ENCODE assay signal across 30 cellular contexts in the genomic region with DNA sequence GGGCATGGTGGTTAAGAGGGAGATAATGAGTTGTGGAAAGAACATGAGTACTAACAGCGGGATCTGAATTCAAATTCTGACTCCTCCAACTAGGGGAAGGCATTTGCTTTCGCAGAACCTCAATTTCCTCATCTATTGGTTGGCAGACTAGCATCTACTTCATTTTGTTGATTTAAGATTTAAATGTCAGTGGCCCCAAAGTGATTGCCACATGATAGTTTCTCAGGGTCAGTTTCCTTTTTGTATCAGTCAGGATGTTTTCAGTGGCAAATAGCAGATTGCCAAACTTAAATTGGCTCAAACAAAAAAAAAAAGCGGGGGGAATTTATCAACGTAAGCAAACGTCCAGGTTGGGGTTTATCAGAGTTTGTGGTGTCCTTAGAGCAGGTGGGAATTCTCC. TPM values are rescaled to one million over a fixed set of nuclear protein-coding genes. Genes with fewer than 3 reads are reported as not detected.
"Had no signal": no experiment of that assay in that cellular context is flagged by ENCODE, and none has a peak within 500 bp of the region (broad histone marks: within the 10 kb centered on the region; RNA-seq: fewer than 3 reads in every experiment).

No MANE protein-coding gene starts in this region.

- H3K4me1 Mint-ChIP-seq: naive thymus-derived CD8-positive, alpha-beta T cell; nephron progenitor cell; neural crest cell; stimulated activated memory B cell treated with anti-CD40 and anti-IgM and Interleukin-4, amounts not matched to agents 10 μg/mL and 1 μg/mL and 100 μg/mL, for 72 hours; stimulated activated naive CD8-positive, alpha-beta T cell treated with anti-CD3 and anti-CD28 coated beads, Interleukin-15, amount 100 ng/mL, for 72 hours had no signal

- H3K36me3 Mint-ChIP-seq: stimulated activated memory B cell treated with anti-CD40 and anti-IgM and Interleukin-4, amounts not matched to agents 10 μg/mL and 1 μg/mL and 100 μg/mL, for 72 hours; type B pancreatic cell had no signal

- H3K4me3 Mint-ChIP-seq: naive thymus-derived CD8-positive, alpha-beta T cell; natural killer cell treated with Interleukin-12 subunit alpha and Interleukin-12 subunit beta and Interleukin-15 and Interleukin-18, amount 100 ng/mL, for 72 hours; nephron progenitor cell; neural crest cell; stimulated activated memory B cell treated with anti-CD40 and anti-IgM and Interleukin-4, amounts not matched to agents 10 μg/mL and 1 μg/mL and 100 μg/mL, for 72 hours; stimulated activated naive CD8-positive, alpha-beta T cell treated with anti-CD3 and anti-CD28 coated beads, Interleukin-15, amount 100 ng/mL, for 72 hours; type B pancreatic cell had no signal

- H3K27ac Mint-ChIP-seq: naive thymus-derived CD8-positive, alpha-beta T cell; natural killer cell treated with Interleukin-12 subunit alpha and Interleukin-12 subunit beta and Interleukin-15 and Interleukin-18, amount 100 ng/mL, for 72 hours; nephron progenitor cell; progenitor cell of endocrine pancreas; stimulated activated memory B cell treated with anti-CD40 and anti-IgM and Interleukin-4, amounts not matched to agents 10 μg/mL and 1 μg/mL and 100 μg/mL, for 72 hours; stimulated activated naive CD8-positive, alpha-beta T cell treated with anti-CD3 and anti-CD28 coated beads, Interleukin-15, amount 100 ng/mL, for 72 hours; type B pancreatic cell had no signal

- DNase-seq: naive thymus-derived CD8-positive, alpha-beta T cell; nephron progenitor cell; nucleus accumbens; ovary; posterior cingulate gyrus; psoas muscle; right cardiac atrium; spleen; stimulated activated CD4-positive, alpha-beta T cell treated with anti-CD3 and anti-CD28 coated beads, Interleukin-12 subunit alpha, Interleukin-12 subunit beta, amount 100 ng/mL, for 4 hours; stimulated activated CD4-positive, alpha-beta T cell treated with anti-CD3 and anti-CD28 coated beads, Interleukin-1b, Interleukin-23, amount 100 ng/mL, for 48 hours; stimulated activated CD4-positive, alpha-beta T cell treated with anti-CD3 and anti-CD28 coated beads, Interleukin-4, amount 100 ng/mL, for 1 hour; stimulated activated CD4-positive, alpha-beta T cell treated with anti-CD3 and anti-CD28 coated beads, Interleukin-4, amount 100 ng/mL, for 4 hours; stimulated activated CD8-positive, alpha-beta memory T cell treated with anti-CD3 and anti-CD28 coated beads, Interleukin-4, amount 100 ng/mL, for 48 hours; stimulated activated naive CD4-positive, alpha-beta T cell; stimulated activated naive CD8-positive, alpha-beta T cell treated with anti-CD3 and anti-CD28 coated beads, Interleukin-15, amount 100 ng/mL, for 72 hours; stimulated activated naive CD8-positive, alpha-beta T cell treated with anti-CD3 and anti-CD28 coated beads, Interleukin-15, Interleukin-2, amounts not matched to agents 100 U/mL and 50 U/mL, for 24 hours; substantia nigra; testis; tibial artery; transverse colon; upper lobe of right lung; uterus had no signal

- ATAC-seq: naive thymus-derived CD8-positive, alpha-beta T cell; natural killer cell treated with Interleukin-12 subunit alpha and Interleukin-12 subunit beta and Interleukin-15 and Interleukin-18, amount 100 ng/mL, for 72 hours; psoas muscle; right cardiac atrium; sciatic nerve; stimulated activated memory B cell treated with anti-CD40 and anti-IgM and Interleukin-4, amounts not matched to agents 10 μg/mL and 1 μg/mL and 100 μg/mL, for 72 hours; stimulated activated naive CD8-positive, alpha-beta T cell treated with anti-CD3 and anti-CD28 coated beads, Interleukin-15, amount 100 ng/mL, for 72 hours; stimulated activated naive CD8-positive, alpha-beta T cell treated with anti-CD3 and anti-CD28 coated beads, Interleukin-15, Interleukin-2, amounts not matched to agents 100 U/mL and 50 U/mL, for 24 hours; upper lobe of right lung had no signal

- H3K27me3 Mint-ChIP-seq: stimulated activated memory B cell treated with anti-CD40 and anti-IgM and Interleukin-4, amounts not matched to agents 10 μg/mL and 1 μg/mL and 100 μg/mL, for 72 hours; stimulated activated naive CD8-positive, alpha-beta T cell treated with anti-CD3 and anti-CD28 coated beads, Interleukin-15, amount 100 ng/mL, for 72 hours had no signal

RNA-seq across cellular contexts. Expression of gene NOS2, which starts 25.1 kb away (rescaled TPM):
- total RNA-seq: natural killer cell treated with Interleukin-12 subunit alpha and Interleukin-12 subunit beta and Interleukin-15 and Interleukin-18, amount 100 ng/mL, for 72 hours; renal cortical epithelial cell; smooth muscle cell had no signal
